In genomic region chr1:117096871-117097842, GRCh38 we compare ENCODE assay signal across 19 cellular contexts. TPM values are rescaled to one million over a fixed set of nuclear protein-coding genes. Genes with fewer than 3 reads are reported as not detected.
DNase-seq lines count a peak whose midpoint lies in the region; ATAC-seq and TF ChIP-seq lines count a peak whose summit lies in the region.
"Had no signal": no experiment of that assay in that cellular context is flagged by ENCODE, and none has a peak within 500 bp of the region (broad histone marks: within the 10 kb centered on the region; RNA-seq: fewer than 3 reads in every experiment).

No MANE protein-coding gene starts in this region.

- no peaks in the 10 kb centered on the region for H3K36me3 ChIP-seq in GM23248 (ENCODE audit: low read depth)
- H3K36me3 ChIP-seq in WERI-Rb-1: peaks cover 46% of the 10 kb centered on the region

- ATAC-seq in activated T-helper 17 cell treated with anti-CD3 and anti-CD28 coated beads, Interleukin-2, amount 50 U/mL, for 72 hours (replicated peaks): no peak
- ATAC-seq in HG02973 (IDR thresholded peaks at IDR 0.05; ENCODE audit: unreplicated experiment) (no peak), GM21390 (IDR thresholded peaks at IDR 0.05; ENCODE audit: unreplicated experiment) (no peak)
- ATAC-seq: activated CD4-positive, alpha-beta T cell treated with anti-CD3 and anti-CD28 coated beads for 36 hours; activated naive CD8-positive, alpha-beta T cell treated with anti-CD3 and anti-CD28 coated beads, Interleukin-2, amount 50 U/mL, for 24 hours; lower lobe of right lung had no signal

- no peak overlapping the region for H3K9ac ChIP-seq in GM23248

- H3K4me1 ChIP-seq in GM23248 (ENCODE audit: insufficient read depth): peaks cover 41% of the 10 kb centered on the region
- H3K4me1 ChIP-seq: colonic mucosa had no signal

- peak overlapping the region; percentile 7 for H3K27ac Mint-ChIP-seq in activated T-helper 17 cell treated with anti-CD3 and anti-CD28 coated beads, Interleukin-2, amount 50 U/mL, for 72 hours
- H3K27ac Mint-ChIP-seq: activated CD4-positive, alpha-beta T cell treated with anti-CD3 and anti-CD28 coated beads for 36 hours; activated naive CD8-positive, alpha-beta T cell treated with anti-CD3 and anti-CD28 coated beads, Interleukin-2, amount 50 U/mL, for 24 hours; T-helper 1 cell treated with Interleukin-12 subunit alpha and Interleukin-12 subunit beta and Interleukin-4 antibody, amounts not matched to agents 30 μg/mL and 1 μg/mL, for 36 hours had no signal

- DNase-seq in GM23248 (peak; percentile 36), fibroblast of pulmonary artery (ENCODE audit: low read depth) (peak; percentile 29), retinal pigment epithelial cell (ENCODE audit: low read depth) (peak; percentile 79), WERI-Rb-1 (no peak), kidney tubule cell (ENCODE audit: low spot score) (no peak)
- DNase-seq: activated CD4-positive, alpha-beta T cell treated with anti-CD3 and anti-CD28 coated beads for 36 hours; activated naive CD8-positive, alpha-beta T cell treated with anti-CD3 and anti-CD28 coated beads, Interleukin-2, amount 50 U/mL, for 24 hours; activated T-cell treated with anti-CD3 and anti-CD28 coated beads, Interleukin-2, amount 50 U/mL, for 1 hour; AML-193; colonic mucosa; DMS 273 treated with DMSO at 0.1 percent for 48 hours; lower lobe of right lung; NCI-H2029 treated with DMSO at 0.1 percent for 48 hours; stomach had no signal

- no peaks in the 10 kb centered on the region for H3K9me3 Mint-ChIP-seq in activated T-helper 17 cell treated with anti-CD3 and anti-CD28 coated beads, Interleukin-2, amount 50 U/mL, for 72 hours
- H3K9me3 Mint-ChIP-seq: activated naive CD8-positive, alpha-beta T cell treated with anti-CD3 and anti-CD28 coated beads, Interleukin-2, amount 50 U/mL, for 24 hours; T-helper 1 cell treated with Interleukin-12 subunit alpha and Interleukin-12 subunit beta and Interleukin-4 antibody, amounts not matched to agents 30 μg/mL and 1 μg/mL, for 36 hours had no signal

- H3K27ac ChIP-seq in GM23248 (no peak overlapping the region), WERI-Rb-1 (no peak overlapping the region)
- H3K27ac ChIP-seq: colonic mucosa, lower lobe of right lung, neutrophil had no signal

- peaks cover 8% of the 10 kb centered on the region for H3K4me1 Mint-ChIP-seq in activated T-helper 17 cell treated with anti-CD3 and anti-CD28 coated beads, Interleukin-2, amount 50 U/mL, for 72 hours

- H4K20me1 ChIP-seq in GM23248 (ENCODE audit: insufficient read depth): no peaks in the 10 kb centered on the region

- WGBS in GM23248 (ENCODE audit: low coverage in 1 of 2, low lambda C conversion rate in 2 of 2, missing lambda C conversion rate in 2 of 2), 2 experiments: 92 to 96% methylated on average over 7 of the region's 7 CpGs

- H3K9me3 ChIP-seq in GM23248 (ENCODE audit: low read depth): no peaks in the 10 kb centered on the region
- H3K9me3 ChIP-seq in WERI-Rb-1 (ENCODE audit: severe bottlenecking): no peaks in the 10 kb centered on the region
- H3K9me3 ChIP-seq: colonic mucosa, lower lobe of right lung, neutrophil, stomach had no signal

- H3K27me3 ChIP-seq in GM23248 (replicated peaks; ENCODE audit: insufficient read depth): no peaks in the 10 kb centered on the region
- no peaks in the 10 kb centered on the region for H3K27me3 ChIP-seq in WERI-Rb-1 (ENCODE audit: insufficient read depth, low read depth, severe bottlenecking)
- H3K27me3 ChIP-seq: colonic mucosa, neutrophil, stomach had no signal

- peaks cover 28% of the 10 kb centered on the region for H3F3A ChIP-seq in GM23248 (ENCODE audit: insufficient read depth)

- H3K79me2 ChIP-seq in GM23248 (ENCODE audit: insufficient read depth): no peaks in the 10 kb centered on the region

- peaks cover 100% of the 10 kb centered on the region for H3K36me3 Mint-ChIP-seq in activated T-helper 17 cell treated with anti-CD3 and anti-CD28 coated beads, Interleukin-2, amount 50 U/mL, for 72 hours (ENCODE audit: low read depth)

- in situ Hi-C loops in GM23248 (cut with MboI): loop anchor here (25.0 kb wide), 1 partner anchor 815 kb away; no protein-coding TSS in a partner anchor

- H3K4me3 ChIP-seq in GM23248: no peak overlapping the region
- no peak overlapping the region for H3K4me3 ChIP-seq in fibroblast of pulmonary artery (replicated peaks; ENCODE audit: low read depth, low read length)
- H3K4me3 ChIP-seq in retinal pigment epithelial cell (ENCODE audit: low read length): no peak overlapping the region
- no peak overlapping the region for H3K4me3 ChIP-seq in WERI-Rb-1 (ENCODE audit: low read depth, low read length)
- H3K4me3 ChIP-seq: colonic mucosa, lower lobe of right lung, stomach had no signal

- no peak for TF ChIP-seq CTCF in fibroblast of pulmonary artery (IDR thresholded peaks at IDR 0.05; ENCODE audit: low read length, missing control alignments)
- TF ChIP-seq CTCF in retinal pigment epithelial cell (conservative IDR thresholded peaks at IDR 0.05; ENCODE audit: low read depth, low read length): no peak
- TF ChIP-seq CTCF in WERI-Rb-1 (IDR thresholded peaks at IDR 0.05; ENCODE audit: low read depth, low read length): no peak

- H3K9me2 ChIP-seq in GM23248 (ENCODE audit: insufficient read depth): no peaks in the 10 kb centered on the region

- H3K4me2 ChIP-seq in GM23248 (ENCODE audit: unreplicated experiment): no peak overlapping the region

- H3K27me3 Mint-ChIP-seq in activated T-helper 17 cell treated with anti-CD3 and anti-CD28 coated beads, Interleukin-2, amount 50 U/mL, for 72 hours: no peaks in the 10 kb centered on the region
- H3K27me3 Mint-ChIP-seq: activated CD4-positive, alpha-beta T cell treated with anti-CD3 and anti-CD28 coated beads for 36 hours; activated naive CD8-positive, alpha-beta T cell treated with anti-CD3 and anti-CD28 coated beads, Interleukin-2, amount 50 U/mL, for 24 hours had no signal

- H2AFZ ChIP-seq in GM23248: no peak overlapping the region

- H3K4me3 Mint-ChIP-seq in activated T-helper 17 cell treated with anti-CD3 and anti-CD28 coated beads, Interleukin-2, amount 50 U/mL, for 72 hours: no peak overlapping the region
- H3K4me3 Mint-ChIP-seq: activated CD4-positive, alpha-beta T cell treated with anti-CD3 and anti-CD28 coated beads for 36 hours; activated naive CD8-positive, alpha-beta T cell treated with anti-CD3 and anti-CD28 coated beads, Interleukin-2, amount 50 U/mL, for 24 hours; T-helper 1 cell treated with Interleukin-12 subunit alpha and Interleukin-12 subunit beta and Interleukin-4 antibody, amounts not matched to agents 30 μg/mL and 1 μg/mL, for 36 hours had no signal

RNA-seq across cellular contexts. Expression of gene TRIM45, which starts 24.4 kb away (rescaled TPM):
- total RNA-seq in GM23248 (2014; rRNA removed; shearing (Covaris generic)): 0.51 and 0.76 TPM in 2 replicates
- polyA plus RNA-seq in GM23248 (2016; fragmentation: Nextera tagmentation; extraction: Ambion mirVana): 0.44 and 1.4 TPM in 2 replicates
- 1 to 10 TPM in 1 of 2 donors, under 1 TPM in 1; 0.78 to 2.0 TPM for total RNA-seq in activated T-helper 17 cell treated with anti-CD3 and anti-CD28 coated beads, Interleukin-2, amount 50 U/mL, for 72 hours

RNA-seq across cellular contexts. Expression of gene TTF2, which starts 37.0 kb away (rescaled TPM):
- 3.0 and 6.5 TPM in 2 replicates for total RNA-seq in GM23248 (2014; rRNA removed; shearing (Covaris generic))
- polyA plus RNA-seq in GM23248 (2016; fragmentation: Nextera tagmentation; extraction: Ambion mirVana): 9.8 and 11.6 TPM in 2 replicates
- total RNA-seq in activated T-helper 17 cell treated with anti-CD3 and anti-CD28 coated beads, Interleukin-2, amount 50 U/mL, for 72 hours: 10 to 100 TPM; 71.4 to 98.0 TPM

Comparison
In these comparisons a context has a peak if more than half of its experiments do, and no peak if none do; other contexts are left out.
1. DNase-seq: peak in GM23248 (single experiment), fibroblast of pulmonary artery (single experiment) and retinal pigment epithelial cell (single experiment); none in WERI-Rb-1 (single experiment) and kidney tubule cell (single experiment).